19 cellular contexts compared by ENCODE assay signal in genomic region chr17:49705254-49705653, GRCh38. TPM values are rescaled to one million over a fixed set of nuclear protein-coding genes. Genes with fewer than 3 reads are reported as not detected.
DNase-seq lines count a peak whose midpoint lies in the region; ATAC-seq and TF ChIP-seq lines count a peak whose summit lies in the region.
"Had no signal": no experiment of that assay in that cellular context is flagged by ENCODE, and none has a peak within 500 bp of the region (broad histone marks: within the 10 kb centered on the region; RNA-seq: fewer than 3 reads in every experiment).

No MANE protein-coding gene starts in this region.

- no peaks in the 10 kb centered on the region for H3K9me3 Mint-ChIP-seq in CD4-positive, alpha-beta memory T cell
- no peaks in the 10 kb centered on the region for H3K9me3 Mint-ChIP-seq in activated T-helper 2 cell treated with anti-CD3 and anti-CD28 coated beads, Interferon-gamma antibody, Interleukin-2, Interleukin-4, amounts not matched to agents 10 μg/mL and 5 μg/mL and 100 μg/mL, durations not matched to agents 14 hours and 24 hours and 36 hours
- no peaks in the 10 kb centered on the region for H3K9me3 Mint-ChIP-seq in naive thymus-derived CD4-positive, alpha-beta T cell

- TF ChIP-seq CTCF in osteoblast (IDR thresholded peaks at IDR 0.05; ENCODE audit: extremely low read depth, low read depth, low read length) = no peak

- H3K4me3 Mint-ChIP-seq in CD4-positive, alpha-beta memory T cell = peak overlapping the region in 7 of 8 donors; percentile 24 to 94 (median 70)
- peak overlapping the region; percentile 62 for H3K4me3 Mint-ChIP-seq in activated T-helper 2 cell treated with anti-CD3 and anti-CD28 coated beads, Interferon-gamma antibody, Interleukin-2, Interleukin-4, amounts not matched to agents 10 μg/mL and 5 μg/mL and 100 μg/mL, durations not matched to agents 14 hours and 24 hours and 36 hours (ENCODE audit: low read depth)
- peak overlapping the region; percentile 11 to 97 (median 67) for H3K4me3 Mint-ChIP-seq in naive thymus-derived CD4-positive, alpha-beta T cell

- DNase-seq in CD4-positive, alpha-beta memory T cell = no peak
- no peak for DNase-seq in activated T-helper 2 cell treated with anti-CD3 and anti-CD28 coated beads, Interferon-gamma antibody, Interleukin-2, Interleukin-4, amounts not matched to agents 10 μg/mL and 5 μg/mL and 100 μg/mL, durations not matched to agents 14 hours and 24 hours and 36 hours (ENCODE audit: low spot score)
- DNase-seq in naive thymus-derived CD4-positive, alpha-beta T cell = no peak
- DNase-seq in NCI-H446 treated with DMSO at 0.1 percent for 48 hours (lab: John Stamatoyannopoulos, UW) (no peak), osteoblast (ENCODE audit: insufficient read length, low spot score, missing footprints) (no peak), NCI-H2171 (lab: John Stamatoyannopoulos, UW) (no peak)
- DNase-seq: AML-193, DMS153, foreskin keratinocyte, MM.1S, NCI-H1930, NCI-H510A treated with DMSO at 0.1 percent for 48 hours, SHP77, tibial artery had no signal

- POLR2A ChIA-PET in CD4-positive, alpha-beta memory T cell (lab: Charles Lee; ENCODE audit: partially characterized antibody) = interaction anchor here (1.2 to 6.7 kb wide), 3 partner anchors 17 to 83 kb away, joined by 3 to 156 read pairs (median 7); partner anchors contain the start of genes FAM117A and KAT7
- POLR2A ChIA-PET in naive thymus-derived CD4-positive, alpha-beta T cell (lab: Charles Lee) = interaction anchor here (1.3 to 6.6 kb wide), 5 partner anchors 9 to 129 kb away, joined by 3 to 95 read pairs (median 4); partner anchors contain the start of genes FAM117A and NXPH3

- peaks cover 34 to 68% of the 10 kb centered on the region in 2 donors for H3K36me3 Mint-ChIP-seq in CD4-positive, alpha-beta memory T cell
- H3K36me3 Mint-ChIP-seq in activated T-helper 2 cell treated with anti-CD3 and anti-CD28 coated beads, Interferon-gamma antibody, Interleukin-2, Interleukin-4, amounts not matched to agents 10 μg/mL and 5 μg/mL and 100 μg/mL, durations not matched to agents 14 hours and 24 hours and 36 hours (ENCODE audit: low read depth) = peaks cover 55% of the 10 kb centered on the region
- peaks cover 5 to 25% (median 8%) of the 10 kb centered on the region in 5 donors for H3K36me3 Mint-ChIP-seq in naive thymus-derived CD4-positive, alpha-beta T cell

- H4K20me1 ChIP-seq in BLaER1 = no peaks in the 10 kb centered on the region
- H4K20me1 ChIP-seq in osteoblast (ENCODE audit: insufficient read depth, low read length) = peaks cover 2% of the 10 kb centered on the region

- peak overlapping the region in 6 of 7 donors; percentile 77 to 95 (median 86) for H3K27ac Mint-ChIP-seq in CD4-positive, alpha-beta memory T cell
- H3K27ac Mint-ChIP-seq in activated T-helper 2 cell treated with anti-CD3 and anti-CD28 coated beads, Interferon-gamma antibody, Interleukin-2, Interleukin-4, amounts not matched to agents 10 μg/mL and 5 μg/mL and 100 μg/mL, durations not matched to agents 14 hours and 24 hours and 36 hours = peak overlapping the region; percentile 27
- peak overlapping the region in 8 of 9 donors; percentile 18 to 93 (median 81) for H3K27ac Mint-ChIP-seq in naive thymus-derived CD4-positive, alpha-beta T cell

- H3K27ac ChIP-seq in BLaER1 (no peak overlapping the region), osteoblast (ENCODE audit: low read depth, low read length) (no peak overlapping the region)
- H3K27ac ChIP-seq in CD4-positive, alpha-beta memory T cell (ENCODE audit: low read depth, low read length) = no peak overlapping the region
- H3K27ac ChIP-seq in naive thymus-derived CD4-positive, alpha-beta T cell (ENCODE audit: low read depth, low read length) = peak overlapping the region; percentile 4
- H3K27ac ChIP-seq: ascending aorta, coronary artery, foreskin keratinocyte, spleen, tibial artery had no signal

- no peak overlapping the region for H2AFZ ChIP-seq in osteoblast (ENCODE audit: low read length)

- H3K9me3 ChIP-seq in BLaER1 = no peaks in the 10 kb centered on the region
- no peaks in the 10 kb centered on the region for H3K9me3 ChIP-seq in CD4-positive, alpha-beta memory T cell (ENCODE audit: control insufficient read depth in 1 of 2, low read length in 2 of 2)
- H3K9me3 ChIP-seq in naive thymus-derived CD4-positive, alpha-beta T cell (ENCODE audit: control insufficient read depth in 2 of 3, low read length in 3 of 3) = no peaks in the 10 kb centered on the region
- no peaks in the 10 kb centered on the region for H3K9me3 ChIP-seq in osteoblast (ENCODE audit: low read depth, low read length)
- H3K9me3 ChIP-seq: ascending aorta, spleen, tibial artery had no signal

- H3K27me3 Mint-ChIP-seq in CD4-positive, alpha-beta memory T cell = no peaks in the 10 kb centered on the region
- H3K27me3 Mint-ChIP-seq in activated T-helper 2 cell treated with anti-CD3 and anti-CD28 coated beads, Interferon-gamma antibody, Interleukin-2, Interleukin-4, amounts not matched to agents 10 μg/mL and 5 μg/mL and 100 μg/mL, durations not matched to agents 14 hours and 24 hours and 36 hours (ENCODE audit: low read depth) = no peaks in the 10 kb centered on the region
- H3K27me3 Mint-ChIP-seq in naive thymus-derived CD4-positive, alpha-beta T cell = no peaks in the 10 kb centered on the region

- CTCF ChIA-PET in CD4-positive, alpha-beta memory T cell (lab: Charles Lee; ENCODE audit: partially characterized antibody) = interaction anchor here (0.8 to 16.2 kb wide), 5 partner anchors 13 to 293 kb away, joined by 3 to 219 read pairs (median 3); partner anchors contain the start of gene NXPH3
- CTCF ChIA-PET in naive thymus-derived CD4-positive, alpha-beta T cell (lab: Charles Lee) = interaction anchor here (0.8 to 2.9 kb wide), 5 partner anchors 9 to 135 kb away, joined by 3 to 15 read pairs (median 5); no protein-coding TSS in a partner anchor

- peaks cover 34 to 51% (median 45%) of the 10 kb centered on the region in 4 donors for H3K4me1 Mint-ChIP-seq in CD4-positive, alpha-beta memory T cell
- H3K4me1 Mint-ChIP-seq in activated T-helper 2 cell treated with anti-CD3 and anti-CD28 coated beads, Interferon-gamma antibody, Interleukin-2, Interleukin-4, amounts not matched to agents 10 μg/mL and 5 μg/mL and 100 μg/mL, durations not matched to agents 14 hours and 24 hours and 36 hours (ENCODE audit: low read depth) = peaks cover 29% of the 10 kb centered on the region
- H3K4me1 Mint-ChIP-seq in naive thymus-derived CD4-positive, alpha-beta T cell = peaks cover 29 to 50% (median 44%) of the 10 kb centered on the region in 7 donors

- H3K9ac ChIP-seq in BLaER1 = peak overlapping the region; percentile 31; the same call in 1 of the 2 replicates

- H3K4me2 ChIP-seq in BLaER1 = peak overlapping the region; percentile 89; the same call in 1 of the 2 replicates
- no peak overlapping the region for H3K4me2 ChIP-seq in osteoblast (ENCODE audit: insufficient read depth, low read length)

- ATAC-seq in naive thymus-derived CD4-positive, alpha-beta T cell = no peak
- ATAC-seq in HG02870 (IDR thresholded peaks at IDR 0.05; ENCODE audit: unreplicated experiment) = no peak
- ATAC-seq: foreskin keratinocyte had no signal

- peaks cover 22% of the 10 kb centered on the region for H3K79me2 ChIP-seq in osteoblast (ENCODE audit: insufficient read depth, low read length)

- H3K4me1 ChIP-seq in BLaER1 = peaks cover 68% of the 10 kb centered on the region
- peaks cover 32% of the 10 kb centered on the region for H3K4me1 ChIP-seq in CD4-positive, alpha-beta memory T cell (ENCODE audit: insufficient read depth, low read length)
- peaks cover 22 to 27% of the 10 kb centered on the region in 2 donors for H3K4me1 ChIP-seq in naive thymus-derived CD4-positive, alpha-beta T cell (ENCODE audit: control insufficient read depth in 2 of 2, insufficient read depth in 2 of 2, low read length in 2 of 2)
- H3K4me1 ChIP-seq in osteoblast (ENCODE audit: insufficient read depth, low read length) = peaks cover 18% of the 10 kb centered on the region

- H3K27me3 ChIP-seq in BLaER1 (no peaks in the 10 kb centered on the region), osteoblast (ENCODE audit: insufficient read depth, low read length) (no peaks in the 10 kb centered on the region)
- no peaks in the 10 kb centered on the region for H3K27me3 ChIP-seq in CD4-positive, alpha-beta memory T cell (ENCODE audit: insufficient read depth, low read length)
- no peaks in the 10 kb centered on the region for H3K27me3 ChIP-seq in naive thymus-derived CD4-positive, alpha-beta T cell (ENCODE audit: control insufficient read depth in 2 of 2, insufficient read depth in 2 of 2, low read length in 2 of 2)
- H3K27me3 ChIP-seq: ascending aorta, foreskin keratinocyte, spleen, tibial artery had no signal

- H3K36me3 ChIP-seq in BLaER1 (peaks cover 74% of the 10 kb centered on the region), osteoblast (ENCODE audit: insufficient read depth, low read length) (peaks cover 56% of the 10 kb centered on the region)
- peaks cover 55% of the 10 kb centered on the region for H3K36me3 ChIP-seq in CD4-positive, alpha-beta memory T cell (ENCODE audit: insufficient read depth, low read length)
- peaks cover 24 to 67% (median 31%) of the 10 kb centered on the region in 3 experiments for H3K36me3 ChIP-seq in naive thymus-derived CD4-positive, alpha-beta T cell (ENCODE audit: control insufficient read depth in 2 of 3, insufficient read depth in 3 of 3, low read length in 3 of 3)

- H3K4me3 ChIP-seq in BLaER1 = no peak overlapping the region
- H3K4me3 ChIP-seq in CD4-positive, alpha-beta memory T cell (ENCODE audit: low read length in 2 of 2) = no peak overlapping the region
- H3K4me3 ChIP-seq in naive thymus-derived CD4-positive, alpha-beta T cell (ENCODE audit: low read length) = no peak overlapping the region
- H3K4me3 ChIP-seq in osteoblast (ENCODE audit: insufficient read depth, low read length) = no peak overlapping the region
- H3K4me3 ChIP-seq: ascending aorta, coronary artery, spleen, tibial artery had no signal

- intact Hi-C loops in CD4-positive, alpha-beta memory T cell (cut with micrococcal nuclease) = loop anchor here (5.0 kb wide), 1 partner anchor 763 kb away; the partner anchor contains the start of gene SNF8
- intact Hi-C loops in activated T-helper 2 cell treated with anti-CD3 and anti-CD28 coated beads, Interferon-gamma antibody, Interleukin-2, Interleukin-4, amounts not matched to agents 10 μg/mL and 5 μg/mL and 100 μg/mL, durations not matched to agents 14 hours and 24 hours and 36 hours (cut with micrococcal nuclease) = no loop called here
- intact Hi-C loops in naive thymus-derived CD4-positive, alpha-beta T cell (cut with micrococcal nuclease) = loop anchor here in 1 of 2 donors (5.0 kb wide), 1 partner anchor 292 kb away; the partner anchor contains the start of gene DLX3

RNA-seq across cellular contexts. Expression of gene SLC35B1, which starts 2.5 kb away (rescaled TPM):
- total RNA-seq in CD4-positive, alpha-beta memory T cell = 10 to 100 TPM; 48.4 to 52.1 TPM
- polyA plus RNA-seq in CD4-positive, alpha-beta memory T cell = 10 to 100 TPM; 30.8 to 38.9 TPM
- 75.7 and 80.7 TPM in 2 replicates for total RNA-seq in activated T-helper 2 cell treated with anti-CD3 and anti-CD28 coated beads, Interferon-gamma antibody, Interleukin-2, Interleukin-4, amounts not matched to agents 10 μg/mL and 5 μg/mL and 100 μg/mL, durations not matched to agents 14 hours and 24 hours and 36 hours
- 10 to 100 TPM; 42.1 to 83.0 (median 49.0) TPM for total RNA-seq in naive thymus-derived CD4-positive, alpha-beta T cell
- 10 to 100 TPM; 23.4 to 28.5 TPM for polyA plus RNA-seq in naive thymus-derived CD4-positive, alpha-beta T cell
- total RNA-seq in osteoblast = 43.6 and 48.1 TPM in 2 replicates

RNA-seq across cellular contexts. Expression of gene SPOP, which starts 27.4 kb away (rescaled TPM):
- 10 to 100 TPM; 83.1 to 86.1 TPM for total RNA-seq in CD4-positive, alpha-beta memory T cell
- polyA plus RNA-seq in CD4-positive, alpha-beta memory T cell = 100 to 1,000 TPM; 111 to 126 TPM
- total RNA-seq in activated T-helper 2 cell treated with anti-CD3 and anti-CD28 coated beads, Interferon-gamma antibody, Interleukin-2, Interleukin-4, amounts not matched to agents 10 μg/mL and 5 μg/mL and 100 μg/mL, durations not matched to agents 14 hours and 24 hours and 36 hours = 50.1 and 59.6 TPM in 2 replicates
- total RNA-seq in naive thymus-derived CD4-positive, alpha-beta T cell = 10 to 100 TPM; 59.6 to 94.8 (median 80.9) TPM
- 100 to 1,000 TPM; 121 to 151 TPM for polyA plus RNA-seq in naive thymus-derived CD4-positive, alpha-beta T cell
- 55.7 and 61.6 TPM in 2 replicates for total RNA-seq in osteoblast

RNA-seq across cellular contexts. Expression of gene FAM117A, which starts 58.7 kb away (rescaled TPM):
- 100 to 1,000 TPM in 1 of 2 experiments, 10 to 100 TPM in 1; 95.1 to 102 TPM for total RNA-seq in CD4-positive, alpha-beta memory T cell
- polyA plus RNA-seq in CD4-positive, alpha-beta memory T cell = 10 to 100 TPM; 61.2 to 73.4 TPM
- total RNA-seq in activated T-helper 2 cell treated with anti-CD3 and anti-CD28 coated beads, Interferon-gamma antibody, Interleukin-2, Interleukin-4, amounts not matched to agents 10 μg/mL and 5 μg/mL and 100 μg/mL, durations not matched to agents 14 hours and 24 hours and 36 hours = 12.2 and 15.8 TPM in 2 replicates
- total RNA-seq in naive thymus-derived CD4-positive, alpha-beta T cell = 10 to 100 TPM; 31.8 to 99.1 (median 58.5) TPM
- 10 to 100 TPM; 47.2 to 59.0 TPM for polyA plus RNA-seq in naive thymus-derived CD4-positive, alpha-beta T cell
- 5.3 and 8.7 TPM in 2 replicates for total RNA-seq in osteoblast

Comparison
In these comparisons a context has a peak if more than half of its experiments do, and no peak if none do; other contexts are left out.
1. H3K27ac Mint-ChIP-seq: peak in every context shown above with its lines; median percentile 86 in CD4-positive, alpha-beta memory T cell; 81 in naive thymus-derived CD4-positive, alpha-beta T cell; 27 in activated T-helper 2 cell treated with anti-CD3 and anti-CD28 coated beads, Interferon-gamma antibody, Interleukin-2, Interleukin-4, amounts not matched to agents 10 μg/mL and 5 μg/mL and 100 μg/mL, durations not matched to agents 14 hours and 24 hours and 36 hours.